In genomic region chr17:1047886-1048470, GRCh38 we compare ENCODE assay signal across 17 cellular contexts. TPM values are rescaled to one million over a fixed set of nuclear protein-coding genes. Genes with fewer than 3 reads are reported as not detected.
A peak's percentile ranks its signal among the peaks of the same experiment; 100 is the strongest.
DNase-seq lines count a peak whose midpoint lies in the region; ATAC-seq, FAIRE-seq and TF ChIP-seq lines count a peak whose summit lies in the region.
"Had no signal": no experiment of that assay in that cellular context is flagged by ENCODE, and none has a peak within 500 bp of the region (broad histone marks: within the 10 kb centered on the region; RNA-seq: fewer than 3 reads in every experiment).

No MANE protein-coding gene starts in this region.

- BruUV-seq in A673 (replicated peaks; lab: Mats Ljungman, UMichigan): no TSS peak

- no peak for TF ChIP-seq POLR2A in esophagus squamous epithelium (IDR thresholded peaks at IDR 0.05)

- CTCF ChIA-PET in A673 (lab: Charles Lee): no interaction called here

- no peak for TF ChIP-seq CTCF in esophagus squamous epithelium (IDR thresholded peaks at IDR 0.05)
- no peak for TF ChIP-seq CTCF in thoracic aorta (IDR thresholded peaks at IDR 0.05)
- no peak for TF ChIP-seq CTCF in A673 (conservative IDR thresholded peaks at IDR 0.05; ENCODE audit: low read depth, low read length)

- POLR2A ChIA-PET in A673 (lab: Charles Lee; ENCODE audit: low non-redundant PET): no interaction called here

- ATAC-seq in thoracic aorta (ENCODE audit: insufficient number of reproducible peaks, low FRiP score, low read depth): no peak

- WGBS in esophagus squamous epithelium, 2 donors: 66 to 79% methylated on average over 9 to 15 of the region's 19 CpGs
- WGBS in small intestine, 3 donors: 81 to 91% (median 86%) methylated on average over 19 of the region's 19 CpGs

- H3K36me3 ChIP-seq in esophagus squamous epithelium (peaks cover 24 to 87% (median 24%) of the 10 kb centered on the region in 3 donors), muscle layer of colon (ENCODE audit: insufficient read depth, low read length) (peaks cover 12% of the 10 kb centered on the region), thoracic aorta (peaks cover 12% of the 10 kb centered on the region), A673 (ENCODE audit: insufficient read depth, low read length, poor library complexity, severe bottlenecking) (no peaks in the 10 kb centered on the region), small intestine (ENCODE audit: control insufficient read depth in 2 of 2, insufficient read depth in 2 of 2, low read length in 2 of 2) (peaks cover 3 to 11% of the 10 kb centered on the region in 2 donors)
- H3K36me3 ChIP-seq: BE2C had no signal

- no peak overlapping the region for H3K4me3 ChIP-seq in esophagus squamous epithelium
- H3K4me3 ChIP-seq in muscle layer of colon (ENCODE audit: low read depth in 1 of 2, low read length in 2 of 2): no peak overlapping the region
- H3K4me3 ChIP-seq in thoracic aorta: peak overlapping the region; percentile 47
- no peak overlapping the region for H3K4me3 ChIP-seq in A673 (ENCODE audit: low read depth, low read length, poor library complexity, severe bottlenecking)
- no peak overlapping the region for H3K4me3 ChIP-seq in small intestine (ENCODE audit: low read depth in 1 of 2, low read length in 2 of 2)

- DNase-seq in esophagus squamous epithelium (lab: John Stamatoyannopoulos, UW) (no peak), thoracic aorta (ENCODE audit: low spot score) (no peak), NCI-H2171 (lab: John Stamatoyannopoulos, UW) (no peak), A673 (ENCODE audit: low spot score) (no peak), UCSD-AML1 (lab: John Stamatoyannopoulos, UW; ENCODE audit: unreplicated experiment) (no peak), small intestine (no peak)
- DNase-seq: BE2C, DMS153, Kasumi-1, NCI-H1105, NCI-H526, SHP77, T-helper 2 cell had no signal

- no peak overlapping the region for H3K9ac ChIP-seq in muscle layer of colon (ENCODE audit: low read length)

- H3K4me1 ChIP-seq in esophagus squamous epithelium (peaks cover 4 to 33% (median 6%) of the 10 kb centered on the region in 3 donors), muscle layer of colon (ENCODE audit: insufficient read depth, low read length) (peaks cover 27% of the 10 kb centered on the region), thoracic aorta (ENCODE audit: control insufficient read depth in 1 of 2, low read depth in 2 of 2) (peaks cover 34 to 63% of the 10 kb centered on the region in 2 donors), A673 (ENCODE audit: insufficient read depth, low read length, poor library complexity, severe bottlenecking) (peaks cover 8% of the 10 kb centered on the region), small intestine (ENCODE audit: control insufficient read depth in 2 of 2, insufficient read depth in 1 of 2, low read depth in 1 of 2, low read length in 1 of 2) (no peaks in the 10 kb centered on the region)
- H3K4me1 ChIP-seq: BE2C had no signal

- H3K9me3 ChIP-seq in esophagus squamous epithelium (no peaks in the 10 kb centered on the region), muscle layer of colon (ENCODE audit: low read length) (no peaks in the 10 kb centered on the region), thoracic aorta (no peaks in the 10 kb centered on the region), A673 (ENCODE audit: low read depth, low read length, poor library complexity, severe bottlenecking) (no peaks in the 10 kb centered on the region), small intestine (ENCODE audit: control insufficient read depth, low read depth) (no peaks in the 10 kb centered on the region)
- H3K9me3 ChIP-seq: BE2C had no signal

- H3K27me3 ChIP-seq in esophagus squamous epithelium: no peaks in the 10 kb centered on the region
- H3K27me3 ChIP-seq in muscle layer of colon (ENCODE audit: control insufficient read depth in 1 of 2, insufficient read depth in 2 of 2, low read length in 2 of 2): no peaks in the 10 kb centered on the region
- no peaks in the 10 kb centered on the region for H3K27me3 ChIP-seq in thoracic aorta (replicated peaks; ENCODE audit: insufficient read depth)
- no peaks in the 10 kb centered on the region for H3K27me3 ChIP-seq in A673 (replicated peaks; ENCODE audit: insufficient read depth, low read depth, low read length, poor library complexity)
- H3K27me3 ChIP-seq in small intestine (ENCODE audit: control insufficient read depth in 2 of 2, insufficient read depth in 2 of 2, low read length in 2 of 2): no peaks in the 10 kb centered on the region
- H3K27me3 ChIP-seq: BE2C had no signal

- intact Hi-C loops in esophagus squamous epithelium (cut with DNase I): no loop called here
- intact Hi-C loops in A673 (cut with micrococcal nuclease; ENCODE audit: unreplicated experiment): no loop called here

- FAIRE-seq in small intestine (lab: Jason Lieb, UNC): no peak
- FAIRE-seq: GM12891, HTR-8/SVneo had no signal

- peak overlapping the region; percentile 50 for H3K27ac ChIP-seq in angular gyrus (ENCODE audit: low read depth, low read length)
- H3K27ac ChIP-seq in esophagus squamous epithelium: peak overlapping the region; percentile 11 to 80 (median 67)
- H3K27ac ChIP-seq in muscle layer of colon (ENCODE audit: low read depth, low read length): peak overlapping the region; percentile 54
- H3K27ac ChIP-seq in thoracic aorta: peak overlapping the region; percentile 95
- no peak overlapping the region for H3K27ac ChIP-seq in A673 (ENCODE audit: low read depth, low read length, poor library complexity, severe bottlenecking)
- no peak overlapping the region for H3K27ac ChIP-seq in small intestine (ENCODE audit: low read depth in 1 of 2, low read length in 1 of 2)

RNA-seq across cellular contexts. Expression of gene TIMM22, which starts 51.0 kb away (rescaled TPM):
- total RNA-seq in esophagus squamous epithelium (10 to 100 TPM in 3 of 4 donors, 1 to 10 TPM in 1; 7.7 to 18.5 (median 11.8) TPM), thoracic aorta (10 to 100 TPM; 12.6 to 13.0 TPM), A673 (2021) (20.0 and 21.8 TPM in 2 replicates)
- polyA plus RNA-seq in small intestine: 1 to 10 TPM; 6.9 to 8.5 (median 7.6) TPM

Comparison
In these comparisons a context has a peak if more than half of its experiments do, and no peak if none do; other contexts are left out.
1. H3K27ac ChIP-seq: peak in angular gyrus (single experiment), esophagus squamous epithelium (4 of 4), muscle layer of colon (single experiment) and thoracic aorta (2 of 2); none in A673 (single experiment) and small intestine (0 of 2).